ENCODE assay signal across 21 cellular contexts in the genomic region with DNA sequence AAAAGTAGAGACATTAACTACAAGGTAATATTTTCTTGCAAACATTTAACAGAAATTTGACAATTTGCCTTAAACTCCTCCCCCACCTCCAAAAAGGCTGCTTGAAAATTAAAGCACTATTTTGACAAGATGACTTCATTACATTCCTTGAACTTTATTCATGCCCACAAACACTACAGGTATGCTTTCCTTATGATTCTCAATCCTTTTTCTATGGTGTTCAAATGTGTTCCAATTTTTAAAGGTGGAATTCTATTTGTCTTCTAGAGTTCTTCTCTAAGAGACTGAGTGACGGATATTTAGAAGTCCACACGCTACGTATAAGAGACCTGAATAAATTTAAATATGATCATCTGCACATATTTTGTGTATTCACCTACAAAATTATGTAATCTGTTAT.
DNase-seq lines count a peak whose midpoint lies in the region; ATAC-seq and TF ChIP-seq lines count a peak whose summit lies in the region.
"Had no signal": no experiment of that assay in that cellular context is flagged by ENCODE, and none has a peak within 500 bp of the region (broad histone marks: within the 10 kb centered on the region; RNA-seq: fewer than 3 reads in every experiment).

No MANE protein-coding gene starts in this region.

- no peaks in the 10 kb centered on the region for H3K9me2 ChIP-seq in PC-9 (ENCODE audit: insufficient read depth)

- peak overlapping the region; percentile 44 for H3K27ac ChIP-seq in PC-9
- H3K27ac ChIP-seq: ascending aorta, skin epidermis, vagina had no signal

- DNase-seq in ELR (ENCODE audit: low read depth) (peak; percentile 42), PC-9 (peak in 1 of 2 experiments; percentile 66), epithelial cell of esophagus (ENCODE audit: low read depth) (peak; percentile 65), osteocyte (ENCODE audit: extremely low spot score, unreplicated experiment) (no peak), erythroblast (lab: John Stamatoyannopoulos, UW) (no peak)
- no peak for DNase-seq in naive thymus-derived CD8-positive, alpha-beta T cell
- no peak for DNase-seq in effector memory CD8-positive, alpha-beta T cell
- DNase-seq: activated naive CD4-positive, alpha-beta T cell treated with Interleukin-2 at 50 U/mL for 16 hours; AML-193; GDM1; naive B cell; NCI-H1417 treated with DMSO at 0.1 percent for 48 hours; NCI-H82; RPMI8226; stimulated activated CD4-positive, alpha-beta T cell treated with anti-CD3 and anti-CD28 coated beads, Interleukin-4, amount 100 ng/mL, for 24 hours had no signal

- BruUV-seq in PC-9 (replicated peaks; lab: Mats Ljungman, UMichigan): no TSS peak

- H3K4me1 Mint-ChIP-seq in osteocyte (ENCODE audit: unreplicated experiment): peaks cover 23% of the 10 kb centered on the region
- peaks cover 18 to 34% (median 20%) of the 10 kb centered on the region in 4 donors for H3K4me1 Mint-ChIP-seq in naive thymus-derived CD8-positive, alpha-beta T cell
- peaks cover 6 to 26% of the 10 kb centered on the region in 2 donors for H3K4me1 Mint-ChIP-seq in effector memory CD8-positive, alpha-beta T cell (ENCODE audit: low read depth in 2 of 2)

- no peaks in the 10 kb centered on the region for H3K9me3 ChIP-seq in PC-9 (ENCODE audit: insufficient read depth, low read depth)
- H3K9me3 ChIP-seq: ascending aorta had no signal

- no peaks in the 10 kb centered on the region for H3K36me3 ChIP-seq in PC-9 (ENCODE audit: low read depth)
- H3K36me3 ChIP-seq: ascending aorta, vagina had no signal

- H3K79me2 ChIP-seq in PC-9 (ENCODE audit: low read depth): peaks cover 60% of the 10 kb centered on the region

- H4K20me1 ChIP-seq in PC-9 (ENCODE audit: insufficient read depth): peaks cover 9% of the 10 kb centered on the region; the same call in 1 of the 2 replicates

- no peaks in the 10 kb centered on the region for H3K27me3 ChIP-seq in PC-9 (ENCODE audit: insufficient read depth, low read depth)
- H3K27me3 ChIP-seq: ascending aorta, vagina had no signal

- CTCF ChIA-PET in PC-9 (lab: Charles Lee): no interaction called here

- H3K4me3 Mint-ChIP-seq in osteocyte (ENCODE audit: unreplicated experiment): no peak overlapping the region
- no peak overlapping the region for H3K4me3 Mint-ChIP-seq in naive thymus-derived CD8-positive, alpha-beta T cell
- no peak overlapping the region for H3K4me3 Mint-ChIP-seq in effector memory CD8-positive, alpha-beta T cell
- H3K4me3 Mint-ChIP-seq: dendritic cell treated with granulocyte-macrophage colony-stimulating factor and Interleukin-4, amounts not matched to agents 40 ng/mL and 50 ng/mL, for 4 days; naive B cell had no signal

- ATAC-seq in naive thymus-derived CD8-positive, alpha-beta T cell: no peak
- ATAC-seq in GM21786 (IDR thresholded peaks at IDR 0.05; ENCODE audit: unreplicated experiment): no peak
- ATAC-seq in effector memory CD8-positive, alpha-beta T cell (replicated peaks): no peak
- ATAC-seq: GM12878 had no signal

- intact Hi-C loops in PC-9 (cut with micrococcal nuclease; ENCODE audit: unreplicated experiment): loop anchor here (1.0 kb wide), 1 partner anchor 69 kb away; the partner anchor contains the start of gene MRTFA

- peak overlapping the region; percentile 5; the same call in 1 of the 2 replicates for H3K4me2 ChIP-seq in PC-9

- TF ChIP-seq POLR2A in erythroblast (IDR thresholded peaks at IDR 0.05; ENCODE audit: low read length): no peak

- H3K27me3 Mint-ChIP-seq in osteocyte (ENCODE audit: unreplicated experiment): no peaks in the 10 kb centered on the region
- H3K27me3 Mint-ChIP-seq in naive thymus-derived CD8-positive, alpha-beta T cell: no peaks in the 10 kb centered on the region
- H3K27me3 Mint-ChIP-seq in effector memory CD8-positive, alpha-beta T cell: no peaks in the 10 kb centered on the region
- H3K27me3 Mint-ChIP-seq: dendritic cell treated with granulocyte-macrophage colony-stimulating factor and Interleukin-4, amounts not matched to agents 40 ng/mL and 50 ng/mL, for 4 days; naive B cell had no signal

- peaks cover 27% of the 10 kb centered on the region for H3K4me1 ChIP-seq in PC-9 (replicated peaks; ENCODE audit: insufficient read depth)

- H3K36me3 Mint-ChIP-seq in osteocyte (ENCODE audit: unreplicated experiment): peaks cover 12% of the 10 kb centered on the region
- H3K36me3 Mint-ChIP-seq in naive thymus-derived CD8-positive, alpha-beta T cell: peaks cover 0 to 20% (median 16%) of the 10 kb centered on the region in 3 donors
- H3K36me3 Mint-ChIP-seq in effector memory CD8-positive, alpha-beta T cell (ENCODE audit: insufficient read depth): no peaks in the 10 kb centered on the region

- peak overlapping the region; percentile 43 for H3K27ac Mint-ChIP-seq in osteocyte (ENCODE audit: unreplicated experiment)
- H3K27ac Mint-ChIP-seq in naive thymus-derived CD8-positive, alpha-beta T cell: peak overlapping the region in 1 of 10 donors; percentile 22
- no peak overlapping the region for H3K27ac Mint-ChIP-seq in effector memory CD8-positive, alpha-beta T cell
- H3K27ac Mint-ChIP-seq: dendritic cell treated with granulocyte-macrophage colony-stimulating factor and Interleukin-4, amounts not matched to agents 40 ng/mL and 50 ng/mL, for 4 days; naive B cell had no signal

- no peaks in the 10 kb centered on the region for H3K9me3 Mint-ChIP-seq in osteocyte (ENCODE audit: unreplicated experiment)
- H3K9me3 Mint-ChIP-seq in naive thymus-derived CD8-positive, alpha-beta T cell: peaks cover 0 to 5% (median 0%) of the 10 kb centered on the region in 9 donors
- no peaks in the 10 kb centered on the region for H3K9me3 Mint-ChIP-seq in effector memory CD8-positive, alpha-beta T cell
- H3K9me3 Mint-ChIP-seq: dendritic cell treated with granulocyte-macrophage colony-stimulating factor and Interleukin-4, amounts not matched to agents 40 ng/mL and 50 ng/mL, for 4 days had no signal

- H2AFZ ChIP-seq in PC-9: no peak overlapping the region

- POLR2A ChIA-PET in PC-9 (lab: Charles Lee; ENCODE audit: unreplicated experiment): no interaction called here
- POLR2A ChIA-PET in naive thymus-derived CD8-positive, alpha-beta T cell (lab: Charles Lee): no interaction called here

- TF ChIP-seq CTCF in PC-9 (conservative IDR thresholded peaks at IDR 0.05) (no peak), epithelial cell of esophagus (IDR thresholded peaks at IDR 0.05; ENCODE audit: insufficient read depth, low read depth, low read length, missing control alignments) (no peak), osteocyte (IDR thresholded peaks at IDR 0.05) (no peak)

- H3K4me3 ChIP-seq in PC-9 (no peak overlapping the region), epithelial cell of esophagus (ENCODE audit: low read length) (no peak overlapping the region)
- H3K4me3 ChIP-seq: ascending aorta, GM12878, skin epidermis, vagina had no signal

- peaks cover 22% of the 10 kb centered on the region for H3F3A ChIP-seq in PC-9 (ENCODE audit: insufficient read depth, low read depth)

Comparison
In these comparisons a context has a peak if more than half of its experiments do, and no peak if none do; other contexts are left out.
1. DNase-seq: peak in ELR (single experiment) and epithelial cell of esophagus (single experiment); none in osteocyte (single experiment), naive thymus-derived CD8-positive, alpha-beta T cell (0 of 10), erythroblast (0 of 2) and effector memory CD8-positive, alpha-beta T cell (0 of 3).